Comparison of ENCODE assay signal across 8 cellular contexts in the genomic region with DNA sequence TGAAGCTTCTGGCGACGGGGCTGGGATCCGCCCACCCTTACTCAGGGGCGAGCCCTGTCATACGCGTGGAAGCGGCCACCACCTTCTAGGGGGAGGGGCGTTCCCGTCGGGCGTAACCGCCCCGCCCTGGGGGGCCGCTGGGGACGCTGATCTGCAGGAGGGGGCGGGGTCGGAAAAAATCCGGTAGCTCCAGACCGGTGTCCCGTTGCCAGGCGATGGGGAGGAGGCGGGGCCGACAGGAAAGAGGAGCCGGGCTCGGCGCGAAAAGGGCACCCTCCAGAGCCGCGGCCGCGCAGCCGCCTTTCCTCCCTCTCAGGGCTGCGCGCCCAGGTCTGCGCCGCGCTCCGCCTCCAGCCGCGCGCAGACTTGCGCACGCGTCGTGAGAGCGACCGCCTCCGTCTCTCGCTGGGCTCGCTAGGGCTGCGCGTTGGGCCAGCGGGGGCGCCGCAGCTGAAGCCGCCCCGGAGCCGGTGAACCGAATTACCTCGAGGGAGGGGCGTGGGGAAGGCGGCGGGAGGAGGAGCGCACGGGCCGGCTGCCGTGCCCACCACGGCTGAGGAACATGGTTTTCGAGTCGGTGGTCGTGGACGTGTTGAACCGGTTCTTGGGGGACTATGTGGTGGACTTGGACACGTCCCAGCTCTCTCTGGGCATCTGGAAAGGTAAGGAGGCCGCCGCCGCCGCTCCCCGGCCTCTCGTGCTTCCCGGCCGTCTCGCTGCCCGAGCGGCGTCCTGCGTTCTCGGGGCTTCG. TPM values are rescaled to one million over a fixed set of nuclear protein-coding genes. Genes with fewer than 3 reads are reported as not detected.
DNase-seq lines count a peak whose midpoint lies in the region; ATAC-seq, FAIRE-seq and TF ChIP-seq lines count a peak whose summit lies in the region.

TSS of gene VPS13A (plus strand) at position 392 of the 751 bp plus-strand sequence. CDS start at position 563, 171 bp downstream.

- DNase-seq in NCI-H1092 (lab: John Stamatoyannopoulos, UW): peak; percentile 93
- peak; percentile 92 to 95 for DNase-seq in activated naive CD4-positive, alpha-beta T cell treated with anti-CD3 and anti-CD28 coated beads, Interleukin-2, amount 50 U/mL, for 72 hours (ENCODE audit: low spot score in 2 of 2)
- peak; percentile 40 to 90 (median 79) for DNase-seq in head of caudate nucleus
- DNase-seq in pancreas: peak; percentile 92 to 95 (median 94)
- DNase-seq in tibial artery: peak; percentile 91 to 97

- TF ChIP-seq CTCF in pancreas (IDR thresholded peaks at IDR 0.05): no peak
- TF ChIP-seq CTCF in tibial artery (IDR thresholded peaks at IDR 0.05): peak in 1 of 2 experiments; percentile 30

- peak within 1 kb of the TSS; percentile 93 to 95 for H3K27ac Mint-ChIP-seq in activated naive CD4-positive, alpha-beta T cell treated with anti-CD3 and anti-CD28 coated beads, Interleukin-2, amount 50 U/mL, for 72 hours

- TF ChIP-seq POLR2A in GM10847 (IDR thresholded peaks at IDR 0.05; ENCODE audit: extremely low read depth, insufficient read length): peak; percentile 55

- H3K4me3 ChIP-seq in pancreas (peak within 1 kb of the TSS; percentile 62 to 80 (median 68)), tibial artery (peak within 1 kb of the TSS; percentile 61 to 78)

- intact Hi-C loops in head of caudate nucleus (cut with DNase I) (no loop called here), pancreas (cut with DNase I) (no loop called here), tibial artery (cut with DNase I; ENCODE audit: low total_unique reads) (loop anchor here (5.0 kb wide), 1 partner anchor 780 kb away; no protein-coding TSS in a partner anchor)

- FAIRE-seq in pancreas (lab: Jason Lieb, UNC): no peak

- 0 to 1% methylated on average over 50 to 89 of the region's 89 CpGs for WGBS in pancreas, 2 donors

- H3K36me3 ChIP-seq in pancreas (no peaks in the 10 kb centered on the region), tibial artery (no peaks in the 10 kb centered on the region)

- no peaks in the 10 kb centered on the region for H3K9me3 Mint-ChIP-seq in activated naive CD4-positive, alpha-beta T cell treated with anti-CD3 and anti-CD28 coated beads, Interleukin-2, amount 50 U/mL, for 72 hours

- ATAC-seq in HG02610 (IDR thresholded peaks at IDR 0.05; ENCODE audit: unreplicated experiment) (peak; percentile 85), SK-N-SH treated with all-trans-retinoic acid at 6 μM for 48 hours (peak; percentile 97), pancreas (peak; percentile 92 to 97 (median 95))
- peak; percentile 89 for ATAC-seq in activated naive CD4-positive, alpha-beta T cell treated with anti-CD3 and anti-CD28 coated beads, Interleukin-2, amount 50 U/mL, for 72 hours

- no peaks in the 10 kb centered on the region for H3K9me3 ChIP-seq in pancreas
- H3K9me3 ChIP-seq in tibial artery: no peaks in the 10 kb centered on the region

- peak within 1 kb of the TSS; percentile 41 to 80 (median 69) for H3K27ac ChIP-seq in pancreas
- peak within 1 kb of the TSS; percentile 74 to 90 for H3K27ac ChIP-seq in tibial artery

- H3K27me3 ChIP-seq in pancreas: no peaks in the 10 kb centered on the region
- H3K27me3 ChIP-seq in tibial artery: no peaks in the 10 kb centered on the region

- peaks cover 0 to 6% of the 10 kb centered on the region in 2 donors for H3K36me3 Mint-ChIP-seq in activated naive CD4-positive, alpha-beta T cell treated with anti-CD3 and anti-CD28 coated beads, Interleukin-2, amount 50 U/mL, for 72 hours

- H3K4me1 ChIP-seq in pancreas (peaks cover 0 to 10% (median 9%) of the 10 kb centered on the region in 3 donors), tibial artery (peaks cover 0 to 41% (median 7%) of the 10 kb centered on the region in 4 donors)

TF ChIP-seq in SK-N-SH treated with all-trans-retinoic acid at 6 μM for 48 hours, 23 proteins besides CTCF, POLR2A, EP300 and RAD21:
- TF ChIP-seq, protein P1, sequence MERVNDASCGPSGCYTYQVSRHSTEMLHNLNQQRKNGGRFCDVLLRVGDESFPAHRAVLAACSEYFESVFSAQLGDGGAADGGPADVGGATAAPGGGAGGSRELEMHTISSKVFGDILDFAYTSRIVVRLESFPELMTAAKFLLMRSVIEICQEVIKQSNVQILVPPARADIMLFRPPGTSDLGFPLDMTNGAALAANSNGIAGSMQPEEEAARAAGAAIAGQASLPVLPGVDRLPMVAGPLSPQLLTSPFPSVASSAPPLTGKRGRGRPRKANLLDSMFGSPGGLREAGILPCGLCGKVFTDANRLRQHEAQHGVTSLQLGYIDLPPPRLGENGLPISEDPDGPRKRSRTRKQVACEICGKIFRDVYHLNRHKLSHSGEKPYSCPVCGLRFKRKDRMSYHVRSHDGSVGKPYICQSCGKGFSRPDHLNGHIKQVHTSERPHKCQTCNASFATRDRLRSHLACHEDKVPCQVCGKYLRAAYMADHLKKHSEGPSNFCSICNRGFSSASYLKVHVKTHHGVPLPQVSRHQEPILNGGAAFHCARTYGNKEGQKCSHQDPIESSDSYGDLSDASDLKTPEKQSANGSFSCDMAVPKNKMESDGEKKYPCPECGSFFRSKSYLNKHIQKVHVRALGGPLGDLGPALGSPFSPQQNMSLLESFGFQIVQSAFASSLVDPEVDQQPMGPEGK (CRISPR knock-in tag; IDR thresholded peaks at IDR 0.05; ENCODE audit: borderline replicate concordance): peak; percentile 79; the same call in 1 of the 2 replicates
- TF ChIP-seq TCF4 (CRISPR knock-in tag; IDR thresholded peaks at IDR 0.05; ENCODE audit: borderline replicate concordance): no peak
TF ChIP-seq in SK-N-SH treated with all-trans-retinoic acid at 6 μM for 48 hours: peak in this region for 1.

RNA-seq across cellular contexts. Expression of gene VPS13A, which starts in this region (rescaled TPM):
- total RNA-seq in activated naive CD4-positive, alpha-beta T cell treated with anti-CD3 and anti-CD28 coated beads, Interleukin-2, amount 50 U/mL, for 72 hours: 10 to 100 TPM; 42.3 to 42.9 TPM
- total RNA-seq in pancreas: 10 to 100 TPM in 5 of 6 donors, 1 to 10 TPM in 1; 7.4 to 19.0 (median 15.6) TPM
- polyA plus RNA-seq in pancreas: 10 to 100 TPM; 13.6 to 19.1 TPM

Comparison
In these comparisons a context has a peak if more than half of its experiments do, and no peak if none do; other contexts are left out.
1. Peak in every context shown above with its lines: DNase-seq, ATAC-seq, H3K4me3 ChIP-seq and H3K27ac ChIP-seq.